ENCODE assay signal across 25 cellular contexts in genomic region chr9:130260816-130261765, GRCh38. TPM values are rescaled to one million over a fixed set of nuclear protein-coding genes. Genes with fewer than 3 reads are reported as not detected.
DNase-seq lines count a peak whose midpoint lies in the region; ATAC-seq, FAIRE-seq and TF ChIP-seq lines count a peak whose summit lies in the region.
"Had no signal": no experiment of that assay in that cellular context is flagged by ENCODE, and none has a peak within 500 bp of the region (broad histone marks: within the 10 kb centered on the region; RNA-seq: fewer than 3 reads in every experiment).

No MANE protein-coding gene starts in this region.

- no peak overlapping the region for H3K4me3 ChIP-seq in kidney (ENCODE audit: low read length in 2 of 2)
- H3K4me3 ChIP-seq: body of pancreas, lower lobe of right lung, mucosa of descending colon, prostate gland had no signal

- ATAC-seq in sciatic nerve: peak; percentile 78
- no peak for ATAC-seq in activated CD8-positive, alpha-beta T cell treated with anti-CD3 and anti-CD28 coated beads for 36 hours
- ATAC-seq: body of pancreas, lower lobe of right lung, mucosa of descending colon, Panc1 had no signal

- POLR2A ChIA-PET in activated CD8-positive, alpha-beta T cell treated with anti-CD3 and anti-CD28 coated beads for 36 hours (lab: Charles Lee): no interaction called here

- H3K4me1 ChIP-seq in kidney (ENCODE audit: control insufficient read depth in 1 of 2, insufficient read depth in 1 of 2, low read depth in 1 of 2, low read length in 2 of 2): no peaks in the 10 kb centered on the region

- H3K9ac ChIP-seq in kidney (ENCODE audit: low read length in 2 of 2): no peak overlapping the region

- no peak for TF ChIP-seq CTCF in VCaP (conservative IDR thresholded peaks at IDR 0.05)
- TF ChIP-seq CTCF in kidney (IDR thresholded peaks at IDR 0.05; ENCODE audit: borderline replicate concordance, extremely low read depth, insufficient read depth): no peak
- no peak for TF ChIP-seq CTCF in activated CD8-positive, alpha-beta T cell treated with anti-CD3 and anti-CD28 coated beads for 36 hours (IDR thresholded peaks at IDR 0.05)

- H3K27ac Mint-ChIP-seq in activated CD8-positive, alpha-beta T cell treated with anti-CD3 and anti-CD28 coated beads for 36 hours: no peak overlapping the region
- H3K27ac Mint-ChIP-seq: activated CD4-positive, alpha-beta memory T cell treated with anti-CD3 and anti-CD28 coated beads for 36 hours; CD4-positive, alpha-beta memory T cell had no signal

- H3K9me3 Mint-ChIP-seq in activated CD8-positive, alpha-beta T cell treated with anti-CD3 and anti-CD28 coated beads for 36 hours: no peaks in the 10 kb centered on the region

- H3K36me3 Mint-ChIP-seq in activated CD8-positive, alpha-beta T cell treated with anti-CD3 and anti-CD28 coated beads for 36 hours (ENCODE audit: low read depth): no peaks in the 10 kb centered on the region
- H3K36me3 Mint-ChIP-seq: activated CD4-positive, alpha-beta memory T cell treated with anti-CD3 and anti-CD28 coated beads for 36 hours; CD4-positive, alpha-beta memory T cell had no signal

- CTCF ChIA-PET in activated CD8-positive, alpha-beta T cell treated with anti-CD3 and anti-CD28 coated beads for 36 hours (lab: Charles Lee): no interaction called here

- no peaks in the 10 kb centered on the region for H3K9me3 ChIP-seq in kidney (ENCODE audit: control insufficient read depth in 1 of 2, low read length in 2 of 2)
- H3K9me3 ChIP-seq: body of pancreas, lower lobe of right lung, mucosa of descending colon, prostate gland had no signal

- no peak overlapping the region for H3K4me3 Mint-ChIP-seq in activated CD8-positive, alpha-beta T cell treated with anti-CD3 and anti-CD28 coated beads for 36 hours
- H3K4me3 Mint-ChIP-seq: activated CD4-positive, alpha-beta memory T cell treated with anti-CD3 and anti-CD28 coated beads for 36 hours; CD4-positive, alpha-beta memory T cell had no signal

- H3K27ac ChIP-seq in VCaP (peak overlapping the region; percentile 22), kidney (ENCODE audit: low read depth in 2 of 2, low read length in 2 of 2) (no peak overlapping the region)
- H3K27ac ChIP-seq: body of pancreas, lower lobe of right lung, prostate gland had no signal

- peaks cover 2% of the 10 kb centered on the region for H3K4me1 Mint-ChIP-seq in activated CD8-positive, alpha-beta T cell treated with anti-CD3 and anti-CD28 coated beads for 36 hours (ENCODE audit: low read depth)

- peaks cover 41% of the 10 kb centered on the region for H3K27me3 Mint-ChIP-seq in activated CD8-positive, alpha-beta T cell treated with anti-CD3 and anti-CD28 coated beads for 36 hours

- no peaks in the 10 kb centered on the region for H3K36me3 ChIP-seq in kidney (ENCODE audit: control insufficient read depth in 1 of 2, insufficient read depth in 2 of 2, low read length in 2 of 2)
- H3K36me3 ChIP-seq: lower lobe of right lung, prostate gland had no signal

- DNase-seq in kidney: peak; percentile 22
- peak; percentile 40 for DNase-seq in sciatic nerve (ENCODE audit: low spot score)
- DNase-seq in SK-N-DZ (ENCODE audit: low spot score): no peak
- DNase-seq in iPS-NIHi11 (ENCODE audit: low spot score): no peak
- DNase-seq in epidermal melanocyte (ENCODE audit: insufficient read length, low spot score): no peak
- no peak for DNase-seq in activated CD8-positive, alpha-beta T cell treated with anti-CD3 and anti-CD28 coated beads for 36 hours
- DNase-seq: activated CD4-positive, alpha-beta memory T cell treated with anti-CD3 and anti-CD28 coated beads for 36 hours; activated CD4-positive, CD25-positive, alpha-beta regulatory T cell; body of pancreas; CD4-positive, alpha-beta memory T cell; DMS 273 treated with DMSO at 0.1 percent for 48 hours; erythroblast; hypothalamus; lower lobe of right lung; mucosa of descending colon; NCI-H1436; NK-92 treated with Interleukin-12 subunit alpha and Interleukin-12 subunit beta, amount 100 ng/mL, for 24 hours; SIG-M5; small intestine; stimulated activated CD4-positive, alpha-beta T cell treated with anti-CD3 and anti-CD28 coated beads, Interleukin-2, amount 100 ng/mL, for 24 hours had no signal

- FAIRE-seq in kidney (lab: Jason Lieb, UNC): no peak
- FAIRE-seq: GM19239, small intestine had no signal

- intact Hi-C loops in kidney (cut with DNase I) (no loop called here), sciatic nerve (cut with DNase I) (no loop called here)
- intact Hi-C loops in activated CD8-positive, alpha-beta T cell treated with anti-CD3 and anti-CD28 coated beads for 36 hours (cut with micrococcal nuclease): no loop called here

RNA-seq across cellular contexts. Expression of gene HMCN2, which starts 4.5 kb away (rescaled TPM):
- 8.6 TPM for total RNA-seq in kidney
- 0.99 TPM for polyA plus RNA-seq in kidney (ENCODE audit: insufficient read depth, low read depth, low replicate concordance)
- total RNA-seq in sciatic nerve: 3.3 TPM
- 9.8 and 11.5 TPM in 2 replicates for polyA plus RNA-seq in SK-N-DZ (2014; cell fraction: cytosol; rRNA removed)
- 86.4 and 102 TPM in 2 replicates for polyA plus RNA-seq in SK-N-DZ (2014; cell fraction: nucleus; rRNA removed)
- not detected for total RNA-seq in activated CD8-positive, alpha-beta T cell treated with anti-CD3 and anti-CD28 coated beads for 36 hours
- total RNA-seq: activated CD4-positive, alpha-beta memory T cell treated with anti-CD3 and anti-CD28 coated beads for 36 hours; CD4-positive, alpha-beta memory T cell; MCF 10A had no signal
- polyA plus RNA-seq: CD4-positive, alpha-beta memory T cell had no signal

Comparison
In these comparisons a context has a peak if more than half of its experiments do, and no peak if none do; other contexts are left out.
1. DNase-seq: peak in kidney (single experiment) and sciatic nerve (single experiment); none in SK-N-DZ (single experiment), iPS-NIHi11 (single experiment), epidermal melanocyte (single experiment) and activated CD8-positive, alpha-beta T cell treated with anti-CD3 and anti-CD28 coated beads for 36 hours (single experiment).